Comparison of ENCODE assay signal across 13 cellular contexts in genomic region chr6:24935323-24935722, GRCh38. TPM values are rescaled to one million over a fixed set of nuclear protein-coding genes. Genes with fewer than 3 reads are reported as not detected.
DNase-seq lines count a peak whose midpoint lies in the region; ATAC-seq and TF ChIP-seq lines count a peak whose summit lies in the region.
"Had no signal": no experiment of that assay in that cellular context is flagged by ENCODE, and none has a peak within 500 bp of the region (broad histone marks: within the 10 kb centered on the region; RNA-seq: fewer than 3 reads in every experiment).

No MANE protein-coding gene starts in this region.

- H3K9ac ChIP-seq in duodenal mucosa (ENCODE audit: low read depth in 1 of 2, low read length in 2 of 2) = no peak overlapping the region

- H3K4me3 ChIP-seq in Peyer's patch = peak overlapping the region; percentile 24 to 45 (median 36)
- peak overlapping the region; percentile 13 to 33 for H3K4me3 ChIP-seq in duodenal mucosa (ENCODE audit: low read depth in 1 of 2, low read length in 2 of 2)
- H3K4me3 ChIP-seq: A549, thyroid gland had no signal

- no peak for TF ChIP-seq POLR2A in Peyer's patch (IDR thresholded peaks at IDR 0.05)

- H3K4me1 ChIP-seq in Peyer's patch = peaks cover 0 to 11% (median 2%) of the 10 kb centered on the region in 4 donors
- H3K4me1 ChIP-seq in duodenal mucosa (ENCODE audit: control insufficient read depth in 1 of 2, insufficient read depth in 2 of 2, low read length in 2 of 2) = peaks cover 0 to 10% of the 10 kb centered on the region in 2 donors
- H3K4me1 ChIP-seq: A549 had no signal

- CTCF ChIA-PET in activated CD4-positive, alpha-beta T cell treated with anti-CD3 and anti-CD28 coated beads for 36 hours (lab: Charles Lee) = interaction anchor here (0.6 to 9.1 kb wide), 26 partner anchors 10 to 91 kb away, joined by 3 to 152 read pairs (median 12); no protein-coding TSS in a partner anchor

- H3K27me3 ChIP-seq in Peyer's patch = no peaks in the 10 kb centered on the region
- peaks cover 0 to 4% of the 10 kb centered on the region in 2 donors for H3K27me3 ChIP-seq in duodenal mucosa (ENCODE audit: control insufficient read depth in 1 of 2, insufficient read depth in 2 of 2, low read length in 2 of 2)
- H3K27me3 ChIP-seq: thyroid gland had no signal

- H3K27me3 Mint-ChIP-seq in activated CD4-positive, alpha-beta T cell treated with anti-CD3 and anti-CD28 coated beads for 36 hours = no peaks in the 10 kb centered on the region

- H3K36me3 ChIP-seq in Peyer's patch (no peaks in the 10 kb centered on the region), duodenal mucosa (ENCODE audit: control insufficient read depth in 1 of 2, insufficient read depth in 2 of 2, low read length in 2 of 2) (no peaks in the 10 kb centered on the region)
- H3K36me3 ChIP-seq: thyroid gland had no signal

- intact Hi-C loops in activated CD4-positive, alpha-beta T cell treated with anti-CD3 and anti-CD28 coated beads for 36 hours (cut with DNase I, micrococcal nuclease) = loop anchor here in 1 of 2 experiments (1.0 kb wide), 1 partner anchor 24 kb away; no protein-coding TSS in a partner anchor

- peak overlapping the region; percentile 93 for H3K4me3 Mint-ChIP-seq in activated CD4-positive, alpha-beta T cell treated with anti-CD3 and anti-CD28 coated beads for 36 hours
- peak overlapping the region; percentile 93 for H3K4me3 Mint-ChIP-seq in stimulated activated effector memory CD8-positive, alpha-beta T cell treated with anti-CD3 and anti-CD28 coated beads, Interleukin-12 subunit alpha, Interleukin-12 subunit beta, amount 100 ng/mL, for 72 hours

- peaks cover 87% of the 10 kb centered on the region for H3K4me1 Mint-ChIP-seq in activated CD4-positive, alpha-beta T cell treated with anti-CD3 and anti-CD28 coated beads for 36 hours
- H3K4me1 Mint-ChIP-seq in stimulated activated effector memory CD8-positive, alpha-beta T cell treated with anti-CD3 and anti-CD28 coated beads, Interleukin-12 subunit alpha, Interleukin-12 subunit beta, amount 100 ng/mL, for 72 hours = peaks cover 92% of the 10 kb centered on the region

- no peaks in the 10 kb centered on the region for H3K9me3 ChIP-seq in Peyer's patch
- H3K9me3 ChIP-seq in duodenal mucosa (ENCODE audit: control insufficient read depth in 1 of 2, low read length in 2 of 2) = no peaks in the 10 kb centered on the region
- H3K9me3 ChIP-seq: A549, thyroid gland had no signal

- H3K36me3 Mint-ChIP-seq in activated CD4-positive, alpha-beta T cell treated with anti-CD3 and anti-CD28 coated beads for 36 hours (ENCODE audit: low read depth) = peaks cover 1% of the 10 kb centered on the region
- H3K36me3 Mint-ChIP-seq in stimulated activated effector memory CD8-positive, alpha-beta T cell treated with anti-CD3 and anti-CD28 coated beads, Interleukin-12 subunit alpha, Interleukin-12 subunit beta, amount 100 ng/mL, for 72 hours = peaks cover 40% of the 10 kb centered on the region

- POLR2A ChIA-PET in activated CD4-positive, alpha-beta T cell treated with anti-CD3 and anti-CD28 coated beads for 36 hours (lab: Charles Lee) = interaction anchor here (0.5 to 0.6 kb wide), 3 partner anchors 53 to 1177 kb away, joined by 3 read pairs; partner anchors contain the start of gene ACOT13

- H3K27ac ChIP-seq in Peyer's patch = peak overlapping the region in 2 of 4 donors; percentile 52 to 80
- H3K27ac ChIP-seq in duodenal mucosa (ENCODE audit: low read depth, low read length) = no peak overlapping the region
- H3K27ac ChIP-seq: A549, thyroid gland had no signal

- H3K9me3 Mint-ChIP-seq in activated CD4-positive, alpha-beta T cell treated with anti-CD3 and anti-CD28 coated beads for 36 hours (ENCODE audit: low read depth) = no peaks in the 10 kb centered on the region
- no peaks in the 10 kb centered on the region for H3K9me3 Mint-ChIP-seq in stimulated activated effector memory CD8-positive, alpha-beta T cell treated with anti-CD3 and anti-CD28 coated beads, Interleukin-12 subunit alpha, Interleukin-12 subunit beta, amount 100 ng/mL, for 72 hours

- TF ChIP-seq CTCF in Peyer's patch (IDR thresholded peaks at IDR 0.05) = no peak

- ATAC-seq in activated CD4-positive, alpha-beta T cell treated with anti-CD3 and anti-CD28 coated beads for 36 hours = peak; percentile 15
- peak; percentile 26 for ATAC-seq in stimulated activated effector memory CD8-positive, alpha-beta T cell treated with anti-CD3 and anti-CD28 coated beads, Interleukin-12 subunit alpha, Interleukin-12 subunit beta, amount 100 ng/mL, for 72 hours
- ATAC-seq in HG02938 (IDR thresholded peaks at IDR 0.05; ENCODE audit: unreplicated experiment) = no peak

- peak overlapping the region; percentile 95 for H3K27ac Mint-ChIP-seq in activated CD4-positive, alpha-beta T cell treated with anti-CD3 and anti-CD28 coated beads for 36 hours
- H3K27ac Mint-ChIP-seq in stimulated activated effector memory CD8-positive, alpha-beta T cell treated with anti-CD3 and anti-CD28 coated beads, Interleukin-12 subunit alpha, Interleukin-12 subunit beta, amount 100 ng/mL, for 72 hours = peak overlapping the region; percentile 85

- no peak for DNase-seq in activated CD4-positive, alpha-beta T cell treated with anti-CD3 and anti-CD28 coated beads for 36 hours
- no peak for DNase-seq in activated CD4-positive, alpha-beta T cell treated with anti-CD3 and anti-CD28 coated beads, Interleukin-2, amount 50 U/mL, for 4 hours
- DNase-seq in Peyer's patch (no peak), NCI-H1105 (lab: John Stamatoyannopoulos, UW) (no peak), ureter (ENCODE audit: low spot score) (no peak)
- DNase-seq in stimulated activated effector memory CD8-positive, alpha-beta T cell treated with anti-CD3 and anti-CD28 coated beads, Interleukin-12 subunit alpha, Interleukin-12 subunit beta, amount 100 ng/mL, for 72 hours (ENCODE audit: low spot score in 2 of 2) = no peak
- DNase-seq: GDM1, NCI-H1436 treated with DMSO at 0.1 percent for 48 hours had no signal

RNA-seq across cellular contexts. Expression of gene RIPOR2, which starts 0.4 kb away (rescaled TPM):
- total RNA-seq in activated CD4-positive, alpha-beta T cell treated with anti-CD3 and anti-CD28 coated beads for 36 hours = 10 to 100 TPM; 60.0 to 67.0 TPM
- 100 to 1,000 TPM in 1 of 4 donors, 1 to 10 TPM in 3; 3.7 to 112 (median 6.1) TPM for total RNA-seq in Peyer's patch
- 12.1 TPM for total RNA-seq in ureter
- total RNA-seq: HT1080 had no signal
